26 cellular contexts compared by ENCODE assay signal in the genomic region with DNA sequence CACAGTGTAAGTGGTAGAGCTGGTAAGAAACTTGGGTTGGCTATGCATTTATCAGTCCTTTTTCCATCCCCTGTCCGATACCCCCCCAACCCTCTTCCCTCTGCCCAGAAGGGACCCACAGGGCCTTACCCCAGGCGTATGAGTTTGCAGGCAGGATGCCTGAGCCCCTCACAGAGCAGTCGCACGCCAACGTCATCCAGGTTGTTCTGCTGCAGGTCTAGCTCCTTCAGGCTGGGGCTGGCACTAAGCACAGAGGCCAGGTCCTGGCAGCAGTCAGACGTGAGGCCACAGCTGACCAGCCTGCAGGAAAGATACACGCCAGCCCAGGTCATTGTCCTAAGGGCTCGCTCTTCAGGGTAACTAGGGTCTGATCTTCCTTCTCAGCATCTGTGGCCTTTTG. TPM values are rescaled to one million over a fixed set of nuclear protein-coding genes. Genes with fewer than 3 reads are reported as not detected.
DNase-seq lines count a peak whose midpoint lies in the region; ATAC-seq, FAIRE-seq and TF ChIP-seq lines count a peak whose summit lies in the region.
"Had no signal": no experiment of that assay in that cellular context is flagged by ENCODE, and none has a peak within 500 bp of the region (broad histone marks: within the 10 kb centered on the region; RNA-seq: fewer than 3 reads in every experiment).

No MANE protein-coding gene starts in this region.

- no peaks in the 10 kb centered on the region for H3K27me3 Mint-ChIP-seq in chondrocyte (ENCODE audit: low read depth)
- H3K27me3 Mint-ChIP-seq: CD4-positive, alpha-beta T cell had no signal

- TF ChIP-seq RAD21 in K562 (CRISPR knock-in tag; conservative IDR thresholded peaks at IDR 0.05 in 1 of 2, IDR thresholded peaks at IDR 0.05 in 1 of 2), result no peak

- no peak for TF ChIP-seq POLR2A in K562 (conservative IDR thresholded peaks at IDR 0.05)
- no peak for TF ChIP-seq POLR2A in suprapubic skin (IDR thresholded peaks at IDR 0.05)

- ATAC-seq in K562 (no peak), HG03521 (IDR thresholded peaks at IDR 0.05; ENCODE audit: unreplicated experiment) (no peak), GM21360 (IDR thresholded peaks at IDR 0.05; ENCODE audit: unreplicated experiment) (no peak), GM18868 (IDR thresholded peaks at IDR 0.05; ENCODE audit: unreplicated experiment) (no peak)
- ATAC-seq: A549, GM12878 had no signal

- H3K9me1 ChIP-seq in K562 (ENCODE audit: control insufficient read depth, insufficient read depth, low read length), result no peaks in the 10 kb centered on the region

- no peaks in the 10 kb centered on the region for H3K4me1 Mint-ChIP-seq in chondrocyte (ENCODE audit: low read depth)
- H3K4me1 Mint-ChIP-seq: CD14-positive monocyte had no signal

- WGBS in K562 (ENCODE audit: insufficient coverage, low coverage, missing lambda C conversion rate), result 95% methylated on average over 8 of the region's 8 CpGs
- 95% methylated on average over 8 of the region's 8 CpGs for WGBS in suprapubic skin

- no peaks in the 10 kb centered on the region for H3K79me2 ChIP-seq in K562 (ENCODE audit: control insufficient read depth, insufficient read depth, low read length)

- in situ Hi-C loops in K562 (cut with MboI), result no loop called here

- TF ChIP-seq CTCF in K562 (IDR thresholded peaks at IDR 0.05 in 2 of 3, conservative IDR thresholded peaks at IDR 0.05 in 1 of 3; ENCODE audit: insufficient read depth in 2 of 3, low read depth in 1 of 3, low read length in 3 of 3), result no peak
- no peak for TF ChIP-seq CTCF in chondrocyte (IDR thresholded peaks at IDR 0.05)
- TF ChIP-seq CTCF in suprapubic skin (IDR thresholded peaks at IDR 0.05), result no peak
- TF ChIP-seq CTCF in kidney (IDR thresholded peaks at IDR 0.05; ENCODE audit: borderline replicate concordance, extremely low read depth, insufficient read depth), result no peak

- POLR2A ChIA-PET in K562 (lab: Yijun Ruan, JAX), result no interaction called here

- H3K4me2 ChIP-seq in K562 (ENCODE audit: insufficient read depth, low read length), result no peak overlapping the region
- H3K4me2 ChIP-seq: A549; BLaER1 treated with 17β-estradiol and CSF1 and Interleukin-3, amounts not matched to agents 10 nM and 100 nM had no signal

- no peaks in the 10 kb centered on the region for H4K20me1 ChIP-seq in K562 (replicated peaks; ENCODE audit: control insufficient read depth, insufficient read depth, low read length)

- no peaks in the 10 kb centered on the region; a peak in 1 of 5 replicates for H3K4me1 ChIP-seq in K562 (replicated peaks in 1 of 2; ENCODE audit: control insufficient read depth in 2 of 2, insufficient read depth in 2 of 2, low read length in 2 of 2)
- no peaks in the 10 kb centered on the region for H3K4me1 ChIP-seq in suprapubic skin
- no peaks in the 10 kb centered on the region for H3K4me1 ChIP-seq in kidney (ENCODE audit: control insufficient read depth in 1 of 2, insufficient read depth in 1 of 2, low read depth in 1 of 2, low read length in 2 of 2)
- H3K4me1 ChIP-seq: A549; BE2C; BLaER1 treated with 17β-estradiol and CSF1 and Interleukin-3, amounts not matched to agents 10 nM and 100 nM had no signal

- H3K27ac ChIP-seq in K562 (ENCODE audit: extremely low read depth, low read depth, low read length), result no peak overlapping the region
- no peak overlapping the region for H3K27ac ChIP-seq in suprapubic skin
- no peak overlapping the region for H3K27ac ChIP-seq in kidney (ENCODE audit: low read depth in 2 of 2, low read length in 2 of 2)
- H3K27ac ChIP-seq: A549; BLaER1 treated with 17β-estradiol and CSF1 and Interleukin-3, amounts not matched to agents 10 nM and 100 nM had no signal

- intact Hi-C loops in K562 (cut with micrococcal nuclease), result no loop called here
- intact Hi-C loops in kidney (cut with DNase I), result no loop called here

- peaks cover 66% of the 10 kb centered on the region; the same call in 2 of the 3 replicates for H3K36me3 ChIP-seq in K562 (ENCODE audit: control insufficient read depth, insufficient read depth, low read length)
- H3K36me3 ChIP-seq in suprapubic skin, result peaks cover 89% of the 10 kb centered on the region
- H3K36me3 ChIP-seq in kidney (ENCODE audit: control insufficient read depth in 1 of 2, insufficient read depth in 2 of 2, low read length in 2 of 2), result no peaks in the 10 kb centered on the region
- H3K36me3 ChIP-seq: BE2C had no signal

- H3K9me3 Mint-ChIP-seq in chondrocyte (ENCODE audit: low read depth), result no peaks in the 10 kb centered on the region
- H3K9me3 Mint-ChIP-seq: CD14-positive monocyte; CD4-positive, alpha-beta T cell; CD8-positive, alpha-beta memory T cell had no signal

- no peak overlapping the region for H3K27ac Mint-ChIP-seq in chondrocyte (ENCODE audit: unreplicated experiment)
- H3K27ac Mint-ChIP-seq: CD4-positive, alpha-beta T cell had no signal

- no peak overlapping the region for H2AFZ ChIP-seq in K562 (ENCODE audit: low read depth, low read length)

- CTCF ChIA-PET in K562 (lab: Yijun Ruan, JAX; ENCODE audit: low intra/inter-chr PET ratio), result no interaction called here

- no peak for FAIRE-seq in K562 (lab: Jason Lieb, UNC)
- FAIRE-seq in kidney (lab: Jason Lieb, UNC), result no peak
- FAIRE-seq: A549, D721Med, GM12878 had no signal

- H3K27me3 ChIP-seq in K562 (ENCODE audit: control insufficient read depth in 2 of 2, insufficient read depth in 2 of 2, low read length in 2 of 2) (no peaks in the 10 kb centered on the region), suprapubic skin (no peaks in the 10 kb centered on the region)
- H3K27me3 ChIP-seq: BE2C; BLaER1 treated with 17β-estradiol and CSF1 and Interleukin-3, amounts not matched to agents 10 nM and 100 nM had no signal

- DNase-seq in K562 (ENCODE audit: extremely low read depth in 1 of 4, low spot score in 3 of 4) (no peak), chondrocyte (ENCODE audit: low spot score) (peak; percentile 78), mesenteric fat pad (ENCODE audit: low spot score) (peak; percentile 64), suprapubic skin (ENCODE audit: low spot score in 2 of 2) (peak; percentile 41 to 57), kidney (no peak)
- DNase-seq: 8988T; ACHN; AML-193; BE2C; CD4-positive, alpha-beta T cell; CD8-positive, alpha-beta memory T cell; DMS 273 treated with DMSO at 0.1 percent for 48 hours; DMS79; EL; GDM1; GOT3; H7; HCEC 1CT had no signal

- H3K4me3 ChIP-seq in K562 (no peak overlapping the region), suprapubic skin (no peak overlapping the region), kidney (ENCODE audit: low read length in 2 of 2) (no peak overlapping the region)
- H3K4me3 ChIP-seq: A549; BLaER1 treated with 17β-estradiol and CSF1 and Interleukin-3, amounts not matched to agents 10 nM and 100 nM; GM12878 had no signal

- no TSS peak for BruUV-seq in K562 (replicated peaks; lab: Mats Ljungman, UMichigan)

- TF ChIP-seq EP300 in K562 (IDR thresholded peaks at IDR 0.05; ENCODE audit: low read length), result no peak
- TF ChIP-seq EP300 in suprapubic skin (IDR thresholded peaks at IDR 0.05), result no peak

- no peaks in the 10 kb centered on the region for H3K9me3 ChIP-seq in K562 (replicated peaks; ENCODE audit: control insufficient read depth, insufficient read depth, low read depth, low read length)
- no peaks in the 10 kb centered on the region for H3K9me3 ChIP-seq in suprapubic skin
- no peaks in the 10 kb centered on the region for H3K9me3 ChIP-seq in kidney (ENCODE audit: control insufficient read depth in 1 of 2, low read length in 2 of 2)
- H3K9me3 ChIP-seq: A549; BE2C; BLaER1 treated with 17β-estradiol and CSF1 and Interleukin-3, amounts not matched to agents 10 nM and 100 nM had no signal

- no peaks in the 10 kb centered on the region for H3K36me3 Mint-ChIP-seq in chondrocyte (ENCODE audit: low read depth)

- no peak overlapping the region for H3K4me3 Mint-ChIP-seq in chondrocyte (ENCODE audit: unreplicated experiment)
- H3K4me3 Mint-ChIP-seq: CD14-positive monocyte; CD4-positive, alpha-beta T cell; CD8-positive, alpha-beta memory T cell had no signal

- H3K9ac ChIP-seq in K562 (ENCODE audit: insufficient read depth in 1 of 2, low read depth in 2 of 2, low read length in 2 of 2) (no peak overlapping the region), kidney (ENCODE audit: low read length in 2 of 2) (no peak overlapping the region)
- H3K9ac ChIP-seq: BLaER1 treated with 17β-estradiol and CSF1 and Interleukin-3, amounts not matched to agents 10 nM and 100 nM had no signal

RNA-seq across cellular contexts. Expression of a gene that starts 45.0 kb away (rescaled TPM):
- 185 and 304 TPM in 2 replicates for total RNA-seq in K562 (2011; cell fraction: chromatin; rRNA removed; ENCODE audit: low replicate concordance)
- 150 and 159 TPM in 2 replicates for total RNA-seq in K562 (2011; cell fraction: nucleolus; rRNA removed)
- total RNA-seq in K562 (2011; cell fraction: nucleoplasm; rRNA removed), result 157 TPM in 2 replicates
- 27.7 and 37.8 TPM in 2 replicates for total RNA-seq in K562 (2014; rRNA removed)
- 14.9 and 18.8 TPM in 2 replicates for total RNA-seq in K562 (2014; rRNA removed; fragmentation: Illumina TruSeq; extraction: Trizol)
- 17.2 and 19.3 TPM in 2 replicates for total RNA-seq in K562 (2015; rRNA removed; fragmentation: Illumina TruSeq; extraction: Trizol)
- total RNA-seq in K562 (2021), result 36.7 and 47.4 TPM in 2 replicates
- polyA plus RNA-seq in K562 (2011; rRNA removed), result 44.6 and 47.1 TPM in 2 replicates
- 32.2 and 35.4 TPM in 2 replicates for polyA plus RNA-seq in K562 (2011; cell fraction: cytosol; rRNA removed)
- polyA plus RNA-seq in K562 (2011; cell fraction: nucleus; rRNA removed), result 282 and 529 TPM in 2 replicates
- polyA plus RNA-seq in K562 (2012), result 26.6 and 58.6 TPM in 2 replicates
- 51.1 and 53.9 TPM in 2 replicates for polyA plus RNA-seq in K562 (2014; fragmentation: Illumina TruSeq; extraction: Trizol)
- polyA plus RNA-seq in K562 (2014; fragmentation: Nextera tagmentation; extraction: Ambion mirVana), result 1 to 10 TPM; 4.0 to 4.1 TPM
- polyA plus RNA-seq in K562 (2014; rRNA removed), result 61.0 and 69.4 TPM in 2 replicates
- 13.3 and 17.5 TPM in 2 replicates for polyA minus RNA-seq in K562 (2011; rRNA and poly(A)+ RNA removed)
- 12.6 and 12.8 TPM in 2 replicates for polyA minus RNA-seq in K562 (2011; cell fraction: cytosol; rRNA and poly(A)+ RNA removed)
- 47.7 and 52.1 TPM in 2 replicates for polyA minus RNA-seq in K562 (2011; cell fraction: nucleus; rRNA and poly(A)+ RNA removed)
- 24.7 to 37.2 TPM (median 24.8 TPM) in 3 replicates for total RNA-seq in chondrocyte
- total RNA-seq in mesenteric fat pad, result 23.8 TPM
- 100 to 1,000 TPM in 1 of 4 donors, 10 to 100 TPM in 3; 66.9 to 279 (median 95.8) TPM for total RNA-seq in suprapubic skin
- 19.6 TPM for total RNA-seq in kidney
- 11.4 TPM for polyA plus RNA-seq in kidney (ENCODE audit: insufficient read depth, low read depth, low replicate concordance)

RNA-seq across cellular contexts. Expression of a gene that starts 52.9 kb away (rescaled TPM):
- total RNA-seq in K562 (2011; cell fraction: chromatin; rRNA removed; ENCODE audit: low replicate concordance), result 9.9 and 23.9 TPM in 2 replicates
- 7.5 and 8.8 TPM in 2 replicates for total RNA-seq in K562 (2011; cell fraction: nucleolus; rRNA removed)
- 13.2 and 17.2 TPM in 2 replicates for total RNA-seq in K562 (2011; cell fraction: nucleoplasm; rRNA removed)
- 13.4 and 31.9 TPM in 2 replicates for total RNA-seq in K562 (2014; rRNA removed)
- 25.5 and 27.5 TPM in 2 replicates for total RNA-seq in K562 (2014; rRNA removed; fragmentation: Illumina TruSeq; extraction: Trizol)
- 23.2 and 25.9 TPM in 2 replicates for total RNA-seq in K562 (2015; rRNA removed; fragmentation: Illumina TruSeq; extraction: Trizol)
- total RNA-seq in K562 (2021), result 16.6 and 17.2 TPM in 2 replicates
- 23.5 and 29.8 TPM in 2 replicates for polyA plus RNA-seq in K562 (2011; rRNA removed)
- 6.3 and 10.2 TPM in 2 replicates for polyA plus RNA-seq in K562 (2011; cell fraction: cytosol; rRNA removed)
- 11.4 and 17.9 TPM in 2 replicates for polyA plus RNA-seq in K562 (2011; cell fraction: nucleus; rRNA removed)
- polyA plus RNA-seq in K562 (2012), result 15.9 and 18.4 TPM in 2 replicates
- polyA plus RNA-seq in K562 (2014; fragmentation: Illumina TruSeq; extraction: Trizol), result 21.4 and 27.2 TPM in 2 replicates
- 10 to 100 TPM; 13.5 to 23.8 TPM for polyA plus RNA-seq in K562 (2014; fragmentation: Nextera tagmentation; extraction: Ambion mirVana)
- polyA plus RNA-seq in K562 (2014; rRNA removed), result 17.3 and 19.1 TPM in 2 replicates
- 16.3 and 19.1 TPM in 2 replicates for polyA minus RNA-seq in K562 (2011; rRNA and poly(A)+ RNA removed)
- polyA minus RNA-seq in K562 (2011; cell fraction: cytosol; rRNA and poly(A)+ RNA removed), result 7.5 and 9.7 TPM in 2 replicates
- 3.6 and 6.2 TPM in 2 replicates for polyA minus RNA-seq in K562 (2011; cell fraction: nucleus; rRNA and poly(A)+ RNA removed)
- 12.2 to 16.0 TPM (median 14.0 TPM) in 3 replicates for total RNA-seq in chondrocyte
- 12.9 TPM for total RNA-seq in mesenteric fat pad
- 10 to 100 TPM in 1 of 4 donors, 1 to 10 TPM in 3; 5.8 to 15.2 (median 8.1) TPM for total RNA-seq in suprapubic skin
- total RNA-seq in kidney, result 17.4 TPM
- polyA plus RNA-seq in kidney (ENCODE audit: insufficient read depth, low read depth, low replicate concordance), result 9.6 TPM

RNA-seq across cellular contexts. Expression of a gene that starts 53.3 kb away (rescaled TPM):
- 37.6 and 66.8 TPM in 2 replicates for total RNA-seq in K562 (2011; cell fraction: chromatin; rRNA removed; ENCODE audit: low replicate concordance)
- total RNA-seq in K562 (2011; cell fraction: nucleolus; rRNA removed), result 28.9 and 32.4 TPM in 2 replicates
- total RNA-seq in K562 (2011; cell fraction: nucleoplasm; rRNA removed), result 52.6 and 69.4 TPM in 2 replicates
- total RNA-seq in K562 (2014; rRNA removed) (11.5 and 15.5 TPM in 2 replicates), K562 (2014; rRNA removed; fragmentation: Illumina TruSeq; extraction: Trizol) (24.5 and 29.8 TPM in 2 replicates), K562 (2015; rRNA removed; fragmentation: Illumina TruSeq; extraction: Trizol) (21.2 and 22.4 TPM in 2 replicates), K562 (2021) (30.9 and 35.6 TPM in 2 replicates), chondrocyte (71.8 to 84.9 TPM (median 74.9 TPM) in 3 replicates), mesenteric fat pad (73.4 TPM), suprapubic skin (10 to 100 TPM; 24.5 to 34.8 (median 25.3) TPM), kidney (71.5 TPM)
- polyA plus RNA-seq in K562 (2011; rRNA removed) (32.6 and 35.7 TPM in 2 replicates), K562 (2014; fragmentation: Illumina TruSeq; extraction: Trizol) (18.5 and 24.8 TPM in 2 replicates), K562 (2014; fragmentation: Nextera tagmentation; extraction: Ambion mirVana) (100 to 1,000 TPM; 105 TPM), K562 (2014; rRNA removed) (30.7 and 31.0 TPM in 2 replicates), kidney (ENCODE audit: insufficient read depth, low read depth, low replicate concordance) (96.0 TPM)
- 11.9 and 26.2 TPM in 2 replicates for polyA plus RNA-seq in K562 (2011; cell fraction: cytosol; rRNA removed)
- 38.2 and 51.0 TPM in 2 replicates for polyA plus RNA-seq in K562 (2011; cell fraction: nucleus; rRNA removed)
- 24.4 and 27.8 TPM in 2 replicates for polyA plus RNA-seq in K562 (2012)
- polyA minus RNA-seq in K562 (2011; rRNA and poly(A)+ RNA removed), result 14.6 and 15.6 TPM in 2 replicates
- 6.7 and 9.0 TPM in 2 replicates for polyA minus RNA-seq in K562 (2011; cell fraction: cytosol; rRNA and poly(A)+ RNA removed)
- polyA minus RNA-seq in K562 (2011; cell fraction: nucleus; rRNA and poly(A)+ RNA removed), result 21.9 and 28.2 TPM in 2 replicates

Comparison
In these comparisons a context has a peak if more than half of its experiments do, and no peak if none do; other contexts are left out.
1. DNase-seq: peak in chondrocyte (single experiment), mesenteric fat pad (single experiment) and suprapubic skin (2 of 2); none in K562 (0 of 4) and kidney (single experiment).